1 cellular context compared by ENCODE assay signal in genomic region chr9:97283768-97284167, GRCh38.
TF ChIP-seq lines count a peak whose summit lies in the region.

No MANE protein-coding gene starts in this region.

TF ChIP-seq in WTC11, 78 proteins besides CTCF, POLR2A, EP300 and RAD21 (continued from another document):
- no peak for TF ChIP-seq E2F4 (CRISPR knock-in tag; IDR thresholded peaks at IDR 0.05; ENCODE audit: borderline replicate concordance, low read depth)
